In genomic region chr22:38436629-38437395, GRCh38 we compare ENCODE assay signal across 26 cellular contexts. TPM values are rescaled to one million over a fixed set of nuclear protein-coding genes. Genes with fewer than 3 reads are reported as not detected.
DNase-seq lines count a peak whose midpoint lies in the region; ATAC-seq, FAIRE-seq and TF ChIP-seq lines count a peak whose summit lies in the region.
"Had no signal": no experiment of that assay in that cellular context is flagged by ENCODE, and none has a peak within 500 bp of the region (broad histone marks: within the 10 kb centered on the region; RNA-seq: fewer than 3 reads in every experiment).

No MANE protein-coding gene starts in this region.

- no peaks in the 10 kb centered on the region for H3K9me3 ChIP-seq in left ventricle myocardium inferior (replicated peaks)
- H3K9me3 ChIP-seq in right atrium auricular region, result no peaks in the 10 kb centered on the region
- no peaks in the 10 kb centered on the region for H3K9me3 ChIP-seq in K562 (replicated peaks; ENCODE audit: control insufficient read depth, insufficient read depth, low read depth, low read length)
- H3K9me3 ChIP-seq in ovary, result no peaks in the 10 kb centered on the region
- H3K9me3 ChIP-seq: BE2C; BLaER1 treated with 17β-estradiol and CSF1 and Interleukin-3, amounts not matched to agents 10 nM and 100 nM had no signal

- DNase-seq in left ventricle myocardium inferior (no peak), right atrium auricular region (ENCODE audit: low spot score) (no peak), K562 (ENCODE audit: extremely low read depth in 1 of 4, low spot score in 3 of 4) (no peak), neural crest cell (ENCODE audit: low read depth, low spot score) (no peak), ovary (no peak)
- DNase-seq: ACHN; AML-193; BE2C; CD4-positive, alpha-beta T cell; CD8-positive, alpha-beta memory T cell; DMS 273 treated with DMSO at 0.1 percent for 48 hours; DMS79; EL; GDM1; GM23248; H9; HFFc6 had no signal

- H3K9me3 Mint-ChIP-seq in neural crest cell, result no peaks in the 10 kb centered on the region
- H3K9me3 Mint-ChIP-seq: CD4-positive, alpha-beta T cell; CD8-positive, alpha-beta memory T cell; H9; HFFc6 had no signal

- H3K36me3 ChIP-seq in left ventricle myocardium inferior (no peaks in the 10 kb centered on the region), right atrium auricular region (no peaks in the 10 kb centered on the region), K562 (ENCODE audit: control insufficient read depth, insufficient read depth, low read length) (no peaks in the 10 kb centered on the region), ovary (no peaks in the 10 kb centered on the region)
- H3K36me3 ChIP-seq: BE2C; BLaER1 treated with 17β-estradiol and CSF1 and Interleukin-3, amounts not matched to agents 10 nM and 100 nM had no signal

- no peaks in the 10 kb centered on the region for H3K36me3 Mint-ChIP-seq in neural crest cell (ENCODE audit: low read depth)
- H3K36me3 Mint-ChIP-seq: CD14-positive monocyte; CD8-positive, alpha-beta memory T cell had no signal

- no peaks in the 10 kb centered on the region for H3K9me1 ChIP-seq in K562 (ENCODE audit: control insufficient read depth, insufficient read depth, low read length)

- TF ChIP-seq RAD21 in K562 (CRISPR knock-in tag; conservative IDR thresholded peaks at IDR 0.05 in 1 of 2, IDR thresholded peaks at IDR 0.05 in 1 of 2), result no peak

- no peak for FAIRE-seq in K562 (lab: Jason Lieb, UNC)
- FAIRE-seq: A204.1, D721Med, GM12878, GM19239 had no signal

- BruUV-seq in K562 (replicated peaks; lab: Mats Ljungman, UMichigan), result no TSS peak

- H3K4me2 ChIP-seq in K562 (ENCODE audit: insufficient read depth, low read length), result no peak overlapping the region
- H3K4me2 ChIP-seq: BLaER1 treated with 17β-estradiol and CSF1 and Interleukin-3, amounts not matched to agents 10 nM and 100 nM had no signal

- H3K4me3 ChIP-seq in left ventricle myocardium inferior (no peak overlapping the region), right atrium auricular region (no peak overlapping the region), K562 (no peak overlapping the region), ovary (no peak overlapping the region)
- H3K4me3 ChIP-seq: BLaER1 treated with 17β-estradiol and CSF1 and Interleukin-3, amounts not matched to agents 10 nM and 100 nM; GM12878; GM23248 had no signal

- H4K20me1 ChIP-seq in K562 (replicated peaks; ENCODE audit: control insufficient read depth, insufficient read depth, low read length), result no peaks in the 10 kb centered on the region
- H4K20me1 ChIP-seq: BLaER1 treated with 17β-estradiol and CSF1 and Interleukin-3, amounts not matched to agents 10 nM and 100 nM had no signal

- no peaks in the 10 kb centered on the region for H3K27me3 Mint-ChIP-seq in neural crest cell (ENCODE audit: low read depth)

- no peaks in the 10 kb centered on the region for H3K4me1 Mint-ChIP-seq in neural crest cell
- H3K4me1 Mint-ChIP-seq: CD14-positive monocyte; CD8-positive, alpha-beta memory T cell had no signal

- no peak overlapping the region for H3K9ac ChIP-seq in K562 (ENCODE audit: insufficient read depth in 1 of 2, low read depth in 2 of 2, low read length in 2 of 2)
- H3K9ac ChIP-seq: BLaER1 treated with 17β-estradiol and CSF1 and Interleukin-3, amounts not matched to agents 10 nM and 100 nM; GM23248 had no signal

- POLR2A ChIA-PET in K562 (lab: Yijun Ruan, JAX), result no interaction called here

- no peaks in the 10 kb centered on the region for H3K79me2 ChIP-seq in K562 (ENCODE audit: control insufficient read depth, insufficient read depth, low read length)

- H3K27ac ChIP-seq in left ventricle myocardium inferior (replicated peaks), result peak overlapping the region; percentile 78
- no peak overlapping the region for H3K27ac ChIP-seq in right atrium auricular region
- no peak overlapping the region for H3K27ac ChIP-seq in K562 (ENCODE audit: extremely low read depth, low read depth, low read length)
- no peak overlapping the region for H3K27ac ChIP-seq in ovary
- H3K27ac ChIP-seq: 22Rv1; BLaER1 treated with 17β-estradiol and CSF1 and Interleukin-3, amounts not matched to agents 10 nM and 100 nM; GM23248 had no signal

- in situ Hi-C loops in K562 (cut with MboI), result no loop called here

- intact Hi-C loops in left ventricle myocardium inferior (cut with micrococcal nuclease), result no loop called here
- intact Hi-C loops in K562 (cut with micrococcal nuclease), result no loop called here
- intact Hi-C loops in ovary (cut with DNase I), result no loop called here

- H3K27me3 ChIP-seq in left ventricle myocardium inferior (ENCODE audit: low read depth) (peaks cover 19% of the 10 kb centered on the region), right atrium auricular region (no peaks in the 10 kb centered on the region), K562 (ENCODE audit: control insufficient read depth in 2 of 2, insufficient read depth in 2 of 2, low read length in 2 of 2) (peaks cover 0 to 5% of the 10 kb centered on the region in 2 experiments; a peak in 2 of 5 replicates), ovary (no peaks in the 10 kb centered on the region)
- H3K27me3 ChIP-seq: BE2C; BLaER1 treated with 17β-estradiol and CSF1 and Interleukin-3, amounts not matched to agents 10 nM and 100 nM had no signal

- TF ChIP-seq POLR2A in K562 (conservative IDR thresholded peaks at IDR 0.05) (no peak), ovary (IDR thresholded peaks at IDR 0.05) (no peak)

- CTCF ChIA-PET in K562 (lab: Yijun Ruan, JAX; ENCODE audit: low intra/inter-chr PET ratio), result no interaction called here

- H2AFZ ChIP-seq in K562 (ENCODE audit: low read depth, low read length), result no peak overlapping the region
- H2AFZ ChIP-seq: GM23248 had no signal

- no peak for ATAC-seq in K562
- ATAC-seq in HG03442 (IDR thresholded peaks at IDR 0.05; ENCODE audit: unreplicated experiment), result no peak
- ATAC-seq: GM12878, HCT116 had no signal

- H3K4me1 ChIP-seq in left ventricle myocardium inferior, result peaks cover 31% of the 10 kb centered on the region
- H3K4me1 ChIP-seq in right atrium auricular region, result peaks cover 0 to 9% of the 10 kb centered on the region in 2 donors
- H3K4me1 ChIP-seq in K562 (replicated peaks in 1 of 2; ENCODE audit: control insufficient read depth in 2 of 2, insufficient read depth in 2 of 2, low read length in 2 of 2), result peaks cover 0 to 5% of the 10 kb centered on the region in 2 experiments; a peak in 1 of 5 replicates
- H3K4me1 ChIP-seq in ovary (ENCODE audit: insufficient read depth), result no peaks in the 10 kb centered on the region
- H3K4me1 ChIP-seq: BE2C; BLaER1 treated with 17β-estradiol and CSF1 and Interleukin-3, amounts not matched to agents 10 nM and 100 nM had no signal

- no peak for TF ChIP-seq EP300 in K562 (IDR thresholded peaks at IDR 0.05; ENCODE audit: low read length)
- no peak for TF ChIP-seq EP300 in ovary (IDR thresholded peaks at IDR 0.05)

- 36% methylated on average over 12 of the region's 15 CpGs for WGBS in K562 (ENCODE audit: insufficient coverage, low coverage, missing lambda C conversion rate)
- WGBS in ovary, 3 donors, result 87 to 89% (median 88%) methylated on average over 15 of the region's 15 CpGs

- no peak overlapping the region for H3K4me3 Mint-ChIP-seq in neural crest cell
- H3K4me3 Mint-ChIP-seq: CD14-positive monocyte; CD4-positive, alpha-beta T cell; H9; HFFc6 had no signal

- peak overlapping the region; percentile 43 for H3K27ac Mint-ChIP-seq in neural crest cell (ENCODE audit: unreplicated experiment)
- H3K27ac Mint-ChIP-seq: CD14-positive monocyte; CD4-positive, alpha-beta T cell; CD8-positive, alpha-beta memory T cell; HFFc6 had no signal

- TF ChIP-seq CTCF in left ventricle myocardium inferior (IDR thresholded peaks at IDR 0.05; ENCODE audit: borderline replicate concordance) (no peak), right atrium auricular region (IDR thresholded peaks at IDR 0.05) (no peak), K562 (IDR thresholded peaks at IDR 0.05 in 2 of 3, conservative IDR thresholded peaks at IDR 0.05 in 1 of 3; ENCODE audit: insufficient read depth in 2 of 3, low read depth in 1 of 3, low read length in 3 of 3) (no peak), neural crest cell (conservative IDR thresholded peaks at IDR 0.05) (no peak), ovary (IDR thresholded peaks at IDR 0.05) (no peak)

RNA-seq across cellular contexts. Expression of gene KCNJ4, which starts 18.2 kb away (rescaled TPM):
- total RNA-seq in left ventricle myocardium inferior (45.7 TPM), right atrium auricular region (10 to 100 TPM in 1 of 2 donors, 1 to 10 TPM in 1; 7.0 to 36.7 TPM), K562 (2014; rRNA removed) (0.09 and 0.41 TPM in 2 replicates), K562 (2014; rRNA removed; fragmentation: Illumina TruSeq; extraction: Trizol) (not detected in 2 replicates), K562 (2015; rRNA removed; fragmentation: Illumina TruSeq; extraction: Trizol) (not detected in 2 replicates), K562 (2021) (0.13 and 0.55 TPM in 2 replicates), neural crest cell (4.0 and 4.4 TPM in 2 replicates), ovary (under 1 TPM in 1 of 7 donors, not detected in 6; 0.62 TPM)
- total RNA-seq in K562 (2011; cell fraction: chromatin; rRNA removed; ENCODE audit: low replicate concordance), result 0.23 TPM in 1 of 2 replicates, not detected in the other
- 0.26 and 0.33 TPM in 2 replicates for total RNA-seq in K562 (2011; cell fraction: nucleolus; rRNA removed)
- not detected in 2 replicates for total RNA-seq in K562 (2011; cell fraction: nucleoplasm; rRNA removed)
- polyA plus RNA-seq in K562 (2011; rRNA removed) (0.07 and 0.18 TPM in 2 replicates), K562 (2014; fragmentation: Illumina TruSeq; extraction: Trizol) (0.07 and 0.28 TPM in 2 replicates), K562 (2014; fragmentation: Nextera tagmentation; extraction: Ambion mirVana) (not detected), K562 (2014; rRNA removed) (0.20 and 0.27 TPM in 2 replicates), ovary (under 1 TPM in 1 of 2 donors, not detected in 1; 0.02 TPM)
- polyA plus RNA-seq in K562 (2011; cell fraction: cytosol; rRNA removed), result 0.13 and 0.24 TPM in 2 replicates
- polyA plus RNA-seq in K562 (2011; cell fraction: nucleus; rRNA removed), result 0.10 TPM in 2 replicates
- polyA plus RNA-seq in K562 (2012), result 0.07 and 0.15 TPM in 2 replicates
- 0.09 TPM in 1 of 2 replicates, not detected in the other for polyA minus RNA-seq in K562 (2011; rRNA and poly(A)+ RNA removed)
- polyA minus RNA-seq in K562 (2011; cell fraction: cytosol; rRNA and poly(A)+ RNA removed), result 0.38 TPM in 1 of 2 replicates, not detected in the other
- 0.22 TPM in 1 of 2 replicates, not detected in the other for polyA minus RNA-seq in K562 (2011; cell fraction: nucleus; rRNA and poly(A)+ RNA removed)
- total RNA-seq: CD4-positive, alpha-beta T cell; CD8-positive, alpha-beta memory T cell; GM12878; GM23248; HFFc6 had no signal
- polyA plus RNA-seq: CD14-positive monocyte; CD8-positive, alpha-beta memory T cell; GM12878; GM23248 had no signal

RNA-seq across cellular contexts. Expression of gene KDELR3, which starts 31.1 kb away (rescaled TPM):
- 6.0 TPM for total RNA-seq in left ventricle myocardium inferior
- 1 to 10 TPM; 8.0 to 9.2 TPM for total RNA-seq in right atrium auricular region
- 28.0 and 28.7 TPM in 2 replicates for total RNA-seq in K562 (2011; cell fraction: chromatin; rRNA removed; ENCODE audit: low replicate concordance)
- 33.2 and 33.5 TPM in 2 replicates for total RNA-seq in K562 (2011; cell fraction: nucleolus; rRNA removed)
- 37.2 and 51.0 TPM in 2 replicates for total RNA-seq in K562 (2011; cell fraction: nucleoplasm; rRNA removed)
- 8.8 and 10.9 TPM in 2 replicates for total RNA-seq in K562 (2014; rRNA removed)
- total RNA-seq in K562 (2014; rRNA removed; fragmentation: Illumina TruSeq; extraction: Trizol), result 9.6 and 10.8 TPM in 2 replicates
- 7.1 and 7.4 TPM in 2 replicates for total RNA-seq in K562 (2015; rRNA removed; fragmentation: Illumina TruSeq; extraction: Trizol)
- total RNA-seq in K562 (2021), result 10.6 and 12.2 TPM in 2 replicates
- polyA plus RNA-seq in K562 (2011; rRNA removed), result 44.8 and 49.1 TPM in 2 replicates
- polyA plus RNA-seq in K562 (2011; cell fraction: cytosol; rRNA removed), result 32.6 and 47.4 TPM in 2 replicates
- polyA plus RNA-seq in K562 (2011; cell fraction: nucleus; rRNA removed), result 8.3 and 16.8 TPM in 2 replicates
- 11.4 and 20.4 TPM in 2 replicates for polyA plus RNA-seq in K562 (2012)
- 18.7 and 23.6 TPM in 2 replicates for polyA plus RNA-seq in K562 (2014; fragmentation: Illumina TruSeq; extraction: Trizol)
- polyA plus RNA-seq in K562 (2014; fragmentation: Nextera tagmentation; extraction: Ambion mirVana), result 1 to 10 TPM; 7.6 to 8.5 TPM
- 13.7 and 19.7 TPM in 2 replicates for polyA plus RNA-seq in K562 (2014; rRNA removed)
- 21.7 and 25.7 TPM in 2 replicates for polyA minus RNA-seq in K562 (2011; rRNA and poly(A)+ RNA removed)
- 8.5 and 11.5 TPM in 2 replicates for polyA minus RNA-seq in K562 (2011; cell fraction: cytosol; rRNA and poly(A)+ RNA removed)
- polyA minus RNA-seq in K562 (2011; cell fraction: nucleus; rRNA and poly(A)+ RNA removed), result 4.0 and 8.4 TPM in 2 replicates
- 5.1 and 5.3 TPM in 2 replicates for total RNA-seq in neural crest cell
- total RNA-seq in ovary, result 1 to 10 TPM in 6 of 7 donors, under 1 TPM in 1; 0.81 to 8.3 (median 2.3) TPM
- 10 to 100 TPM in 1 of 2 donors, 1 to 10 TPM in 1; 2.4 to 26.9 TPM for polyA plus RNA-seq in ovary
- total RNA-seq: CD4-positive, alpha-beta T cell had no signal
- polyA plus RNA-seq: CD14-positive monocyte had no signal
